2 cellular contexts compared by ENCODE assay signal in genomic region chr4:148203056-148203898, GRCh38.
TF ChIP-seq lines count a peak whose summit lies in the region.

No MANE protein-coding gene starts in this region.

TF ChIP-seq in GM23338, 12 proteins besides CTCF, POLR2A, EP300 and RAD21 (continued from another document):
- no peak for TF ChIP-seq REST (IDR thresholded peaks at IDR 0.05; ENCODE audit: unreplicated experiment)
- no peak for TF ChIP-seq NANOG (IDR thresholded peaks at IDR 0.05; ENCODE audit: borderline replicate concordance)
- TF ChIP-seq ZNF462 (CRISPR knock-in tag; IDR thresholded peaks at IDR 0.05): no peak
- no peak for TF ChIP-seq ZNF331 (CRISPR knock-in tag; IDR thresholded peaks at IDR 0.05; ENCODE audit: low read depth)
- TF ChIP-seq POLR2AphosphoS5 (IDR thresholded peaks at IDR 0.05; ENCODE audit: low read depth): no peak
- TF ChIP-seq STAT1 (IDR thresholded peaks at IDR 0.05; ENCODE audit: unreplicated experiment): no peak
- TF ChIP-seq ETS1 (IDR thresholded peaks at IDR 0.05): no peak
- no peak for TF ChIP-seq CREB1 (CRISPR knock-in tag; IDR thresholded peaks at IDR 0.05; ENCODE audit: low read depth)
- no peak for TF ChIP-seq EZH2phosphoT487 (IDR thresholded peaks at IDR 0.05; ENCODE audit: unreplicated experiment)
- no peak for TF ChIP-seq EZH2 (IDR thresholded peaks at IDR 0.05; ENCODE audit: low read depth, unreplicated experiment)
- TF ChIP-seq ZNF114 (CRISPR knock-in tag; IDR thresholded peaks at IDR 0.05): no peak

TF ChIP-seq in SK-N-SH treated with all-trans-retinoic acid at 6 μM for 48 hours, 23 proteins besides CTCF, POLR2A, EP300 and RAD21 (continued from another document):
- TF ChIP-seq POU6F1 (CRISPR knock-in tag; IDR thresholded peaks at IDR 0.05; ENCODE audit: borderline replicate concordance, low read depth): no peak
- TF ChIP-seq SNAI2 (CRISPR knock-in tag; IDR thresholded peaks at IDR 0.05): no peak
- no peak for TF ChIP-seq ESRRG (CRISPR knock-in tag; IDR thresholded peaks at IDR 0.05)
- TF ChIP-seq GLIS3 (CRISPR knock-in tag; IDR thresholded peaks at IDR 0.05): no peak
